In the genomic region with DNA sequence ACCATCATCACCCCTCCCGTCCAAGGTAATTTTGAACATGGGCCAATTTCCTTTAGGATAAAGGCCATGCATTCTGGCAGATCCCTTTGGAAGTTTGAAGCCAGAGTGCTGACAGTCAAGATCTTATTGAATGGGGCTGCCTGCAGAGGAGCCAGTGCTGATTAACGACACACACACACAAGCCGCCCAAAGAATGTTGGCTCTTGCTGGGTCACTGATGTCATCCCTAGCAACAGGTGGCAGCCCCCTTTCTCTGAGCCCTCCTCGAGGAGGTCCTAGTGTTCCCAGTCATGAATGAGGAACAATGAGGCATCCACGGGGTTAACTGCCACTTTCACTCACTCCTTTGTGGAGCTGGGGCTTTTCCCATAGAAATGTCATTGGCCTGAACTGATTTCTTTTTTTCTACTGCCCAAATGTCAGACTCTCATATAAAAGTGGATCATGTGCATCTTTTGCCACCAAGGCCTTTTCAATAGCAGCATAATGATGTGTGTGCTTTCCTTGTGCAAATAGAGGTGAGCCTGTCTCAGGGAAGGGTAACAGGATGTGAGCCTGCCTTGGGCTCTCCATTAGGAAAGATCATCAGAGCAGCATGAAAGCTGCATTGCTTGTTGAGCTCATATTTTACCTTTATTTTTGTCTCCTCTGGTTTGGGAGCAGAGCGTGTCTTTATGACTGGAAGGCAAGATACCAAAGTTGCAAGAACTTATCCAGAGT, we compare ENCODE assay signal across 1 cellular context.
TF ChIP-seq lines count a peak whose summit lies in the region.

No MANE protein-coding gene starts in this region.

TF ChIP-seq in GM23338, 12 proteins besides CTCF, POLR2A, EP300 and RAD21 (continued from another document):
- no peak for TF ChIP-seq NANOG (IDR thresholded peaks at IDR 0.05; ENCODE audit: borderline replicate concordance)
- TF ChIP-seq, protein P1, sequence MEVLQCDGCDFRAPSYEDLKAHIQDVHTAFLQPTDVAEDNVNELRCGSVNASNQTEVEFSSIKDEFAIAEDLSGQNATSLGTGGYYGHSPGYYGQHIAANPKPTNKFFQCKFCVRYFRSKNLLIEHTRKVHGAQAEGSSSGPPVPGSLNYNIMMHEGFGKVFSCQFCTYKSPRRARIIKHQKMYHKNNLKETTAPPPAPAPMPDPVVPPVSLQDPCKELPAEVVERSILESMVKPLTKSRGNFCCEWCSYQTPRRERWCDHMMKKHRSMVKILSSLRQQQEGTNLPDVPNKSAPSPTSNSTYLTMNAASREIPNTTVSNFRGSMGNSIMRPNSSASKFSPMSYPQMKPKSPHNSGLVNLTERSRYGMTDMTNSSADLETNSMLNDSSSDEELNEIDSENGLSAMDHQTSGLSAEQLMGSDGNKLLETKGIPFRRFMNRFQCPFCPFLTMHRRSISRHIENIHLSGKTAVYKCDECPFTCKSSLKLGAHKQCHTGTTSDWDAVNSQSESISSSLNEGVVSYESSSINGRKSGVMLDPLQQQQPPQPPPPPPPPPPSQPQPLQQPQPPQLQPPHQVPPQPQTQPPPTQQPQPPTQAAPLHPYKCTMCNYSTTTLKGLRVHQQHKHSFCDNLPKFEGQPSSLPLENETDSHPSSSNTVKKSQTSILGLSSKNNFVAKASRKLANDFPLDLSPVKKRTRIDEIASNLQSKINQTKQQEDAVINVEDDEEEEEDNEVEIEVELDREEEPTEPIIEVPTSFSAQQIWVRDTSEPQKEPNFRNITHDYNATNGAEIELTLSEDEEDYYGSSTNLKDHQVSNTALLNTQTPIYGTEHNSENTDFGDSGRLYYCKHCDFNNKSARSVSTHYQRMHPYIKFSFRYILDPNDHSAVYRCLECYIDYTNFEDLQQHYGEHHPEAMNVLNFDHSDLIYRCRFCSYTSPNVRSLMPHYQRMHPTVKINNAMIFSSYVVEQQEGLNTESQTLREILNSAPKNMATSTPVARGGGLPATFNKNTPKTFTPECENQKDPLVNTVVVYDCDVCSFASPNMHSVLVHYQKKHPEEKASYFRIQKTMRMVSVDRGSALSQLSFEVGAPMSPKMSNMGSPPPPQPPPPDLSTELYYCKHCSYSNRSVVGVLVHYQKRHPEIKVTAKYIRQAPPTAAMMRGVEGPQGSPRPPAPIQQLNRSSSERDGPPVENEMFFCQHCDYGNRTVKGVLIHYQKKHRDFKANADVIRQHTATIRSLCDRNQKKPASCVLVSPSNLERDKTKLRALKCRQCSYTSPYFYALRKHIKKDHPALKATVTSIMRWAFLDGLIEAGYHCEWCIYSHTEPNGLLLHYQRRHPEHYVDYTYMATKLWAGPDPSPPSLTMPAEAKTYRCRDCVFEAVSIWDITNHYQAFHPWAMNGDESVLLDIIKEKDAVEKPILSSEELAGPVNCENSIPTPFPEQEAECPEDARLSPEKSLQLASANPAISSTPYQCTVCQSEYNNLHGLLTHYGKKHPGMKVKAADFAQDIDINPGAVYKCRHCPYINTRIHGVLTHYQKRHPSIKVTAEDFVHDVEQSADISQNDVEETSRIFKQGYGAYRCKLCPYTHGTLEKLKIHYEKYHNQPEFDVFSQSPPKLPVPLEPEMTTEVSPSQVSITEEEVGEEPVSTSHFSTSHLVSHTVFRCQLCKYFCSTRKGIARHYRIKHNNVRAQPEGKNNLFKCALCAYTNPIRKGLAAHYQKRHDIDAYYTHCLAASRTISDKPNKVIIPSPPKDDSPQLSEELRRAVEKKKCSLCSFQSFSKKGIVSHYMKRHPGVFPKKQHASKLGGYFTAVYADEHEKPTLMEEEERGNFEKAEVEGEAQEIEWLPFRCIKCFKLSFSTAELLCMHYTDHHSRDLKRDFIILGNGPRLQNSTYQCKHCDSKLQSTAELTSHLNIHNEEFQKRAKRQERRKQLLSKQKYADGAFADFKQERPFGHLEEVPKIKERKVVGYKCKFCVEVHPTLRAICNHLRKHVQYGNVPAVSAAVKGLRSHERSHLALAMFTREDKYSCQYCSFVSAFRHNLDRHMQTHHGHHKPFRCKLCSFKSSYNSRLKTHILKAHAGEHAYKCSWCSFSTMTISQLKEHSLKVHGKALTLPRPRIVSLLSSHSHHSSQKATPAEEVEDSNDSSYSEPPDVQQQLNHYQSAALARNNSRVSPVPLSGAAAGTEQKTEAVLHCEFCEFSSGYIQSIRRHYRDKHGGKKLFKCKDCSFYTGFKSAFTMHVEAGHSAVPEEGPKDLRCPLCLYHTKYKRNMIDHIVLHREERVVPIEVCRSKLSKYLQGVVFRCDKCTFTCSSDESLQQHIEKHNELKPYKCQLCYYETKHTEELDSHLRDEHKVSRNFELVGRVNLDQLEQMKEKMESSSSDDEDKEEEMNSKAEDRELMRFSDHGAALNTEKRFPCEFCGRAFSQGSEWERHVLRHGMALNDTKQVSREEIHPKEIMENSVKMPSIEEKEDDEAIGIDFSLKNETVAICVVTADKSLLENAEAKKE (CRISPR knock-in tag; IDR thresholded peaks at IDR 0.05): no peak
